11 cellular contexts compared by ENCODE assay signal in the genomic region with DNA sequence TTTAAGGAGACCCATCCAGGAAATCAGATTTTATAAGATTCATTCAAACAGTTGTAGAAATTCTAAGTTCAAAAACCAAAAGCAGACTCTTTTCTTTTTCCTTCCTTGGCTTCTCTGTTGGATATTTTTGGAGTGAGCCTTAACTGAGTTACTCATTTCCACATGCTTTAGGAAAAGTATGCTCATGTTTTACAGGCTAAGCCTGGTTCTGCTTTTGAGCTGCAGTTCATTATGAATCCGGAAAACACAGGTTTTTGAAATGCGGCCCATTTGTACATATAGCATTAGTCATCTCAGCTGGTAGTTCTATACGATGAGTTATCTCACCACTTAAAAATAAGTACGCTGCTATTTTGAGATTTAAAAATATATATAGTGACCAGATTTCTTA.
DNase-seq lines count a peak whose midpoint lies in the region; ATAC-seq and TF ChIP-seq lines count a peak whose summit lies in the region.
"Had no signal": no experiment of that assay in that cellular context is flagged by ENCODE, and none has a peak within 500 bp of the region (broad histone marks: within the 10 kb centered on the region; RNA-seq: fewer than 3 reads in every experiment).

No MANE protein-coding gene starts in this region.

- intact Hi-C loops in uterus (cut with DNase I; ENCODE audit: low total_unique reads), result no loop called here

- TF ChIP-seq CTCF in chondrocyte (IDR thresholded peaks at IDR 0.05) (no peak), uterus (IDR thresholded peaks at IDR 0.05) (no peak)

- H3K9me3 ChIP-seq in mesenchymal stem cell (ENCODE audit: control insufficient read depth, low read length) (no peaks in the 10 kb centered on the region), uterus (no peaks in the 10 kb centered on the region)
- H3K9me3 ChIP-seq: SJCRH30 had no signal

- peaks cover 51% of the 10 kb centered on the region for H3K4me1 Mint-ChIP-seq in chondrocyte (ENCODE audit: low read depth)

- no peaks in the 10 kb centered on the region for H3K27me3 ChIP-seq in mesenchymal stem cell (ENCODE audit: control insufficient read depth in 1 of 2, insufficient read depth in 1 of 2, low read length in 2 of 2)
- H3K27me3 ChIP-seq in uterus, result no peaks in the 10 kb centered on the region
- H3K27me3 ChIP-seq: SJCRH30 had no signal

- no peak overlapping the region for H3K4me2 ChIP-seq in mesenchymal stem cell (ENCODE audit: low read length, poor library complexity, severe bottlenecking)

- H3K4me3 Mint-ChIP-seq in chondrocyte (ENCODE audit: unreplicated experiment), result peak overlapping the region; percentile 75

- H3K4ac ChIP-seq in mesenchymal stem cell (ENCODE audit: low read depth in 1 of 2, low read length in 2 of 2), result no peak overlapping the region

- no peak overlapping the region for H4K91ac ChIP-seq in mesenchymal stem cell (ENCODE audit: low read length)

- H3K9ac ChIP-seq in mesenchymal stem cell (ENCODE audit: low read length), result peak overlapping the region; percentile 96

- H2BK120ac ChIP-seq in mesenchymal stem cell (ENCODE audit: low read depth, low read length), result no peak overlapping the region

- H3K27ac Mint-ChIP-seq in chondrocyte (ENCODE audit: unreplicated experiment), result peak overlapping the region; percentile 97

- TF ChIP-seq POLR2A in uterus (IDR thresholded peaks at IDR 0.05), result peak in 1 of 2 donors; percentile 27

- H2BK15ac ChIP-seq in mesenchymal stem cell (ENCODE audit: low read depth, poor library complexity, severe bottlenecking), result no peak overlapping the region

- no peak overlapping the region for H2AFZ ChIP-seq in mesenchymal stem cell (ENCODE audit: low read depth, low read length)

- no CpG with 5 or more reads among the region's 4 CpGs for WGBS in mesenchymal stem cell

- ATAC-seq in GM21367 (IDR thresholded peaks at IDR 0.05; ENCODE audit: unreplicated experiment), result no peak

- H3K27me3 Mint-ChIP-seq in chondrocyte (ENCODE audit: low read depth), result no peaks in the 10 kb centered on the region

- no peak overlapping the region for H3K23ac ChIP-seq in mesenchymal stem cell (ENCODE audit: low read length in 2 of 2)

- peaks cover 11% of the 10 kb centered on the region for H3K79me1 ChIP-seq in mesenchymal stem cell (replicated peaks; ENCODE audit: low read length, poor library complexity, severe bottlenecking)

- peak overlapping the region in 1 of 2 experiments; percentile 79 for H3K4me3 ChIP-seq in mesenchymal stem cell (ENCODE audit: insufficient read depth in 1 of 2, low read depth in 1 of 2, low read length in 2 of 2)
- peak overlapping the region in 1 of 2 donors; percentile 1 for H3K4me3 ChIP-seq in uterus
- H3K4me3 ChIP-seq: SJCRH30 had no signal

- no peak overlapping the region for H2AK5ac ChIP-seq in mesenchymal stem cell (ENCODE audit: low read length, severe bottlenecking)

- H2BK12ac ChIP-seq in mesenchymal stem cell (ENCODE audit: low read length in 2 of 2), result no peak overlapping the region

- H3K36me3 ChIP-seq in mesenchymal stem cell (ENCODE audit: control insufficient read depth in 1 of 2, insufficient read depth in 2 of 2, low read depth in 1 of 2, low read length in 2 of 2) (peaks cover 0 to 5% of the 10 kb centered on the region in 2 experiments), uterus (no peaks in the 10 kb centered on the region)
- H3K36me3 ChIP-seq: SJCRH30 had no signal

- in situ Hi-C loops in G401 (cut with HindIII; ENCODE audit: low sequenced_read_pairs), result no loop called here

- H3K36me3 Mint-ChIP-seq in chondrocyte (ENCODE audit: low read depth), result no peaks in the 10 kb centered on the region

- H3K27ac ChIP-seq in mesenchymal stem cell (ENCODE audit: low read length, poor library complexity, severe bottlenecking) (peak overlapping the region; percentile 87), uterus (peak overlapping the region; percentile 85 to 98)
- H3K27ac ChIP-seq: SJCRH30 had no signal

- no peak overlapping the region for H4K8ac ChIP-seq in mesenchymal stem cell (ENCODE audit: low read length)

- H3K4me1 ChIP-seq in mesenchymal stem cell (ENCODE audit: control insufficient read depth, insufficient read depth, low read depth, low read length), result peaks cover 5% of the 10 kb centered on the region
- H3K4me1 ChIP-seq in uterus, result no peaks in the 10 kb centered on the region

- DNase-seq in NOMO-1 treated with DMSO at 0.1 percent for 48 hours (lab: John Stamatoyannopoulos, UW; ENCODE audit: unreplicated experiment), result peak; percentile 55
- DNase-seq in NOMO-1 treated with dmso at 0.1 percent for 144 hours (lab: John Stamatoyannopoulos, UW; ENCODE audit: unreplicated experiment), result no peak
- no peak for DNase-seq in chondrocyte (ENCODE audit: low spot score)
- peak; percentile 91 for DNase-seq in mesenchymal stem cell
- no peak for DNase-seq in uterus
- DNase-seq in G401 (ENCODE audit: low spot score), result no peak
- no peak for DNase-seq in SK-N-DZ (ENCODE audit: low spot score)
- DNase-seq: 8988T, activated gamma-delta T cell treated with Interleukin-2 at 50 U/mL for 16 hours, SJCRH30 had no signal

- no peak overlapping the region for H2BK5ac ChIP-seq in mesenchymal stem cell (ENCODE audit: low read depth, low read length, poor library complexity, severe bottlenecking)

- H3K18ac ChIP-seq in mesenchymal stem cell (ENCODE audit: low read depth in 1 of 2, low read length in 2 of 2), result no peak overlapping the region

- no peak overlapping the region for H3K14ac ChIP-seq in mesenchymal stem cell (ENCODE audit: low read length in 2 of 2)

- H3K9me3 Mint-ChIP-seq in chondrocyte (ENCODE audit: low read depth), result peaks cover 2% of the 10 kb centered on the region

Comparison
In these comparisons a context has a peak if more than half of its experiments do, and no peak if none do; other contexts are left out.
1. DNase-seq: peak in NOMO-1 treated with DMSO at 0.1 percent for 48 hours (single experiment) and mesenchymal stem cell (single experiment); none in NOMO-1 treated with dmso at 0.1 percent for 144 hours (single experiment), chondrocyte (single experiment), uterus (0 of 2), G401 (single experiment) and SK-N-DZ (single experiment).